In genomic region chr17:29613371-29613837, GRCh38 we compare ENCODE assay signal across 1 cellular context.
TF ChIP-seq lines count a peak whose summit lies in the region.

No MANE protein-coding gene starts in this region.

TF ChIP-seq in HepG2, 621 proteins besides CTCF, POLR2A, EP300 and RAD21 (continued from another document and continues in another):
- TF ChIP-seq MYNN (CRISPR knock-in tag; IDR thresholded peaks at IDR 0.05; ENCODE audit: low read depth) (no peak), ZNF776 (CRISPR knock-in tag; IDR thresholded peaks at IDR 0.05) (0 out of 2 replicates have a peak, but pooled peaks have one; percentile 19), ZNF510 (CRISPR knock-in tag; IDR thresholded peaks at IDR 0.05; ENCODE audit: low read depth) (0 out of 2 replicates have a peak, but pooled peaks have one; percentile 52), ZNF589 (CRISPR knock-in tag; conservative IDR thresholded peaks at IDR 0.05) (no peak; the same call in 1 of the 2 replicates), CHCHD3 (CRISPR knock-in tag; IDR thresholded peaks at IDR 0.05) (peak; percentile 97; the same call in 1 of the 2 replicates), RBFOX2 (IDR thresholded peaks at IDR 0.05; ENCODE audit: low read depth, low read length) (peak; percentile 60; the same call in 1 of the 2 replicates), TMF1 (CRISPR knock-in tag; IDR thresholded peaks at IDR 0.05; ENCODE audit: low read depth) (peak; percentile 87; the same call in 1 of the 2 replicates), ZBTB7A (CRISPR knock-in tag; IDR thresholded peaks at IDR 0.05) (peak; percentile 53; the same call in 1 of the 2 replicates), ZNF792 (CRISPR knock-in tag; IDR thresholded peaks at IDR 0.05) (peak; percentile 91), ZNF446 (CRISPR knock-in tag; IDR thresholded peaks at IDR 0.05) (peak; percentile 75), ZXDC (CRISPR knock-in tag; IDR thresholded peaks at IDR 0.05) (no peak), MXI1 (IDR thresholded peaks at IDR 0.05; ENCODE audit: borderline replicate concordance, low read depth, low read length) (peak; percentile 72; the same call in 1 of the 3 replicates), MED1 (CRISPR knock-in tag; IDR thresholded peaks at IDR 0.05) (no peak), TARDBP (CRISPR knock-in tag; IDR thresholded peaks at IDR 0.05) (peak; percentile 39; the same call in 1 of the 2 replicates), NONO (IDR thresholded peaks at IDR 0.05) (no peak), NONO (CRISPR knock-in tag; conservative IDR thresholded peaks at IDR 0.05) (peak; percentile 91), PAWR (CRISPR knock-in tag; IDR thresholded peaks at IDR 0.05; ENCODE audit: borderline replicate concordance) (no peak), PAX8 (CRISPR knock-in tag; IDR thresholded peaks at IDR 0.05; ENCODE audit: borderline replicate concordance) (no peak; the same call in 1 of the 2 replicates), CBX5 (CRISPR knock-in tag; IDR thresholded peaks at IDR 0.05; ENCODE audit: borderline replicate concordance) (no peak), ZNF235 (CRISPR knock-in tag; IDR thresholded peaks at IDR 0.05; ENCODE audit: borderline replicate concordance) (0 out of 2 replicates have a peak, but pooled peaks have one; percentile 52), XRCC5 (optimal IDR thresholded peaks at IDR 0.05; ENCODE audit: low read length) (peak; percentile 83), ZC3H13 (CRISPR knock-in tag; IDR thresholded peaks at IDR 0.05) (peak; percentile 56; the same call in 1 of the 2 replicates), ARID2 (CRISPR knock-in tag; IDR thresholded peaks at IDR 0.05; ENCODE audit: borderline replicate concordance) (0 out of 2 replicates have a peak, but pooled peaks have one; percentile 57), EEA1 (CRISPR knock-in tag; IDR thresholded peaks at IDR 0.05; ENCODE audit: borderline replicate concordance) (peak; percentile 81; the same call in 1 of the 2 replicates), THYN1 (CRISPR knock-in tag; IDR thresholded peaks at IDR 0.05; ENCODE audit: borderline replicate concordance, low read depth) (no peak), ZFY (CRISPR knock-in tag; IDR thresholded peaks at IDR 0.05) (peak; percentile 75; the same call in 1 of the 2 replicates), CCAR2 (optimal IDR thresholded peaks at IDR 0.05; ENCODE audit: low read depth, low read length) (no peak), ZNF598 (CRISPR knock-in tag; IDR thresholded peaks at IDR 0.05; ENCODE audit: borderline replicate concordance) (0 out of 2 replicates have a peak, but pooled peaks have one; percentile 50), ZSCAN25 (CRISPR knock-in tag; IDR thresholded peaks at IDR 0.05) (no peak), ZNF766 (CRISPR knock-in tag; IDR thresholded peaks at IDR 0.05; ENCODE audit: borderline replicate concordance) (no peak), ZNF790 (CRISPR knock-in tag; IDR thresholded peaks at IDR 0.05; ENCODE audit: borderline replicate concordance) (peak; percentile 64; the same call in 1 of the 2 replicates), ZNF777 (CRISPR knock-in tag; IDR thresholded peaks at IDR 0.05) (peak; percentile 85), DNMT1 (CRISPR knock-in tag; IDR thresholded peaks at IDR 0.05) (peak; percentile 37; the same call in 1 of the 2 replicates), RXRB (CRISPR knock-in tag; IDR thresholded peaks at IDR 0.05; ENCODE audit: borderline replicate concordance) (peak; percentile 41; the same call in 1 of the 2 replicates), GABPA (IDR thresholded peaks at IDR 0.05; ENCODE audit: low read depth, low read length) (no peak), GABPA (CRISPR knock-in tag; IDR thresholded peaks at IDR 0.05; ENCODE audit: low read depth) (no peak), GABPB1 (CRISPR knock-in tag; IDR thresholded peaks at IDR 0.05) (peak; percentile 74), JUN (CRISPR knock-in tag; IDR thresholded peaks at IDR 0.05) (no peak), CAMTA2 (CRISPR knock-in tag; IDR thresholded peaks at IDR 0.05; ENCODE audit: borderline replicate concordance) (peak; percentile 28; the same call in 1 of the 2 replicates), ZNF326 (CRISPR knock-in tag; IDR thresholded peaks at IDR 0.05; ENCODE audit: borderline replicate concordance) (no peak), ATRX (CRISPR knock-in tag; IDR thresholded peaks at IDR 0.05; ENCODE audit: borderline replicate concordance) (no peak), DR1 (CRISPR knock-in tag; IDR thresholded peaks at IDR 0.05) (peak; percentile 19; the same call in 1 of the 2 replicates), MED8 (CRISPR knock-in tag; IDR thresholded peaks at IDR 0.05; ENCODE audit: insufficient replicate concordance) (peak; percentile 44), ATF3 (CRISPR knock-in tag; IDR thresholded peaks at IDR 0.05) (peak; percentile 39; the same call in 1 of the 2 replicates), CREBL2 (CRISPR knock-in tag; IDR thresholded peaks at IDR 0.05; ENCODE audit: borderline replicate concordance) (0 out of 2 replicates have a peak, but pooled peaks have one; percentile 61)
- TF ChIP-seq, protein P1, sequence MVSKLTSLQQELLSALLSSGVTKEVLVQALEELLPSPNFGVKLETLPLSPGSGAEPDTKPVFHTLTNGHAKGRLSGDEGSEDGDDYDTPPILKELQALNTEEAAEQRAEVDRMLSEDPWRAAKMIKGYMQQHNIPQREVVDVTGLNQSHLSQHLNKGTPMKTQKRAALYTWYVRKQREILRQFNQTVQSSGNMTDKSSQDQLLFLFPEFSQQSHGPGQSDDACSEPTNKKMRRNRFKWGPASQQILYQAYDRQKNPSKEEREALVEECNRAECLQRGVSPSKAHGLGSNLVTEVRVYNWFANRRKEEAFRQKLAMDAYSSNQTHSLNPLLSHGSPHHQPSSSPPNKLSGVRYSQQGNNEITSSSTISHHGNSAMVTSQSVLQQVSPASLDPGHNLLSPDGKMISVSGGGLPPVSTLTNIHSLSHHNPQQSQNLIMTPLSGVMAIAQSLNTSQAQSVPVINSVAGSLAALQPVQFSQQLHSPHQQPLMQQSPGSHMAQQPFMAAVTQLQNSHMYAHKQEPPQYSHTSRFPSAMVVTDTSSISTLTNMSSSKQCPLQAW (CRISPR knock-in tag; IDR thresholded peaks at IDR 0.05): 0 out of 2 replicates have a peak, but pooled peaks have one; percentile 38
- TF ChIP-seq, protein P2, sequence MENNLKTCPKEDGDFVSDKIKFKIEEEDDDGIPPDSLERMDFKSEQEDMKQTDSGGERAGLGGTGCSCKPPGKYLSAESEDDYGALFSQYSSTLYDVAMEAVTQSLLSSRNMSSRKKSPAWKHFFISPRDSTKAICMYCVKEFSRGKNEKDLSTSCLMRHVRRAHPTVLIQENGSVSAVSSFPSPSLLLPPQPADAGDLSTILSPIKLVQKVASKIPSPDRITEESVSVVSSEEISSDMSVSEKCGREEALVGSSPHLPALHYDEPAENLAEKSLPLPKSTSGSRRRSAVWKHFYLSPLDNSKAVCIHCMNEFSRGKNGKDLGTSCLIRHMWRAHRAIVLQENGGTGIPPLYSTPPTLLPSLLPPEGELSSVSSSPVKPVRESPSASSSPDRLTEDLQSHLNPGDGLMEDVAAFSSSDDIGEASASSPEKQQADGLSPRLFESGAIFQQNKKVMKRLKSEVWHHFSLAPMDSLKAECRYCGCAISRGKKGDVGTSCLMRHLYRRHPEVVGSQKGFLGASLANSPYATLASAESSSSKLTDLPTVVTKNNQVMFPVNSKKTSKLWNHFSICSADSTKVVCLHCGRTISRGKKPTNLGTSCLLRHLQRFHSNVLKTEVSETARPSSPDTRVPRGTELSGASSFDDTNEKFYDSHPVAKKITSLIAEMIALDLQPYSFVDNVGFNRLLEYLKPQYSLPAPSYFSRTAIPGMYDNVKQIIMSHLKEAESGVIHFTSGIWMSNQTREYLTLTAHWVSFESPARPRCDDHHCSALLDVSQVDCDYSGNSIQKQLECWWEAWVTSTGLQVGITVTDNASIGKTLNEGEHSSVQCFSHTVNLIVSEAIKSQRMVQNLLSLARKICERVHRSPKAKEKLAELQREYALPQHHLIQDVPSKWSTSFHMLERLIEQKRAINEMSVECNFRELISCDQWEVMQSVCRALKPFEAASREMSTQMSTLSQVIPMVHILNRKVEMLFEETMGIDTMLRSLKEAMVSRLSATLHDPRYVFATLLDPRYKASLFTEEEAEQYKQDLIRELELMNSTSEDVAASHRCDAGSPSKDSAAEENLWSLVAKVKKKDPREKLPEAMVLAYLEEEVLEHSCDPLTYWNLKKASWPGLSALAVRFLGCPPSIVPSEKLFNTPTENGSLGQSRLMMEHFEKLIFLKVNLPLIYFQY (CRISPR knock-in tag; IDR thresholded peaks at IDR 0.05; ENCODE audit: borderline replicate concordance): peak; percentile 56; the same call in 1 of the 2 replicates
- TF ChIP-seq, protein P3, sequence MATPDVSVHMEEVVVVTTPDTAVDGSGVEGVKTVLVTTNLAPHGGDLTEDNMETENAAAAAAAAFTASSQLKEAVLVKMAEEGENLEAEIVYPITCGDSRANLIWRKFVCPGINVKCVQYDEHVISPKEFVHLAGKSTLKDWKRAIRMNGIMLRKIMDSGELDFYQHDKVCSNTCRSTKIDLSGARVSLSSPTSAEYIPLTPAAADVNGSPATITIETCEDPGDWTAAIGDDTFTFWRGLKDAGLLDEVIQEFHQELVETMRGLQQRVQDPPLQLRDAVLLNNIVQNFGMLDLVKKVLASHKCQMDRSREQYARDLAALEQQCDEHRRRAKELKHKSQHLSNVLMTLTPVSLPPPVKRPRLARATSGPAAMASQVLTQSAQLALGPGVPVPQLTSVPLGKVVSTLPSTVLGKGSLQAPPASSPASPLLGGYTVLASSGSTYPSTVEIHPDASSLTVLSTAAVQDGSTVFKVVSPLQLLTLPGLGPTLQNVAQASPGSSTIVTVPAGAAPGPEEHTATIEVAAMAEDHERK (CRISPR knock-in tag; IDR thresholded peaks at IDR 0.05; ENCODE audit: low read depth): 0 out of 2 replicates have a peak, but pooled peaks have one; percentile 10
- TF ChIP-seq, protein P4, sequence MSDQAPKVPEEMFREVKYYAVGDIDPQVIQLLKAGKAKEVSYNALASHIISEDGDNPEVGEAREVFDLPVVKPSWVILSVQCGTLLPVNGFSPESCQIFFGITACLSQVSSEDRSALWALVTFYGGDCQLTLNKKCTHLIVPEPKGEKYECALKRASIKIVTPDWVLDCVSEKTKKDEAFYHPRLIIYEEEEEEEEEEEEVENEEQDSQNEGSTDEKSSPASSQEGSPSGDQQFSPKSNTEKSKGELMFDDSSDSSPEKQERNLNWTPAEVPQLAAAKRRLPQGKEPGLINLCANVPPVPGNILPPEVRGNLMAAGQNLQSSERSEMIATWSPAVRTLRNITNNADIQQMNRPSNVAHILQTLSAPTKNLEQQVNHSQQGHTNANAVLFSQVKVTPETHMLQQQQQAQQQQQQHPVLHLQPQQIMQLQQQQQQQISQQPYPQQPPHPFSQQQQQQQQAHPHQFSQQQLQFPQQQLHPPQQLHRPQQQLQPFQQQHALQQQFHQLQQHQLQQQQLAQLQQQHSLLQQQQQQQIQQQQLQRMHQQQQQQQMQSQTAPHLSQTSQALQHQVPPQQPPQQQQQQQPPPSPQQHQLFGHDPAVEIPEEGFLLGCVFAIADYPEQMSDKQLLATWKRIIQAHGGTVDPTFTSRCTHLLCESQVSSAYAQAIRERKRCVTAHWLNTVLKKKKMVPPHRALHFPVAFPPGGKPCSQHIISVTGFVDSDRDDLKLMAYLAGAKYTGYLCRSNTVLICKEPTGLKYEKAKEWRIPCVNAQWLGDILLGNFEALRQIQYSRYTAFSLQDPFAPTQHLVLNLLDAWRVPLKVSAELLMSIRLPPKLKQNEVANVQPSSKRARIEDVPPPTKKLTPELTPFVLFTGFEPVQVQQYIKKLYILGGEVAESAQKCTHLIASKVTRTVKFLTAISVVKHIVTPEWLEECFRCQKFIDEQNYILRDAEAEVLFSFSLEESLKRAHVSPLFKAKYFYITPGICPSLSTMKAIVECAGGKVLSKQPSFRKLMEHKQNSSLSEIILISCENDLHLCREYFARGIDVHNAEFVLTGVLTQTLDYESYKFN (CRISPR knock-in tag; conservative IDR thresholded peaks at IDR 0.05): no peak; the same call in 1 of the 2 replicates
- TF ChIP-seq, protein P5, sequence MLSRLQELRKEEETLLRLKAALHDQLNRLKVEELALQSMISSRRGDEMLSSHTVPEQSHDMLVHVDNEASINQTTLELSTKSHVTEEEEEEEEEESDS (CRISPR knock-in tag; IDR thresholded peaks at IDR 0.05; ENCODE audit: borderline replicate concordance): peak; percentile 54; the same call in 1 of the 2 replicates
- TF ChIP-seq, protein P6, sequence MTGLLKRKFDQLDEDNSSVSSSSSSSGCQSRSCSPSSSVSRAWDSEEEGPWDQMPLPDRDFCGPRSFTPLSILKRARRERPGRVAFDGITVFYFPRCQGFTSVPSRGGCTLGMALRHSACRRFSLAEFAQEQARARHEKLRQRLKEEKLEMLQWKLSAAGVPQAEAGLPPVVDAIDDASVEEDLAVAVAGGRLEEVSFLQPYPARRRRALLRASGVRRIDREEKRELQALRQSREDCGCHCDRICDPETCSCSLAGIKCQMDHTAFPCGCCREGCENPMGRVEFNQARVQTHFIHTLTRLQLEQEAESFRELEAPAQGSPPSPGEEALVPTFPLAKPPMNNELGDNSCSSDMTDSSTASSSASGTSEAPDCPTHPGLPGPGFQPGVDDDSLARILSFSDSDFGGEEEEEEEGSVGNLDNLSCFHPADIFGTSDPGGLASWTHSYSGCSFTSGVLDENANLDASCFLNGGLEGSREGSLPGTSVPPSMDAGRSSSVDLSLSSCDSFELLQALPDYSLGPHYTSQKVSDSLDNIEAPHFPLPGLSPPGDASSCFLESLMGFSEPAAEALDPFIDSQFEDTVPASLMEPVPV (CRISPR knock-in tag; IDR thresholded peaks at IDR 0.05): peak; percentile 79; the same call in 1 of the 2 replicates
